In the genomic region with DNA sequence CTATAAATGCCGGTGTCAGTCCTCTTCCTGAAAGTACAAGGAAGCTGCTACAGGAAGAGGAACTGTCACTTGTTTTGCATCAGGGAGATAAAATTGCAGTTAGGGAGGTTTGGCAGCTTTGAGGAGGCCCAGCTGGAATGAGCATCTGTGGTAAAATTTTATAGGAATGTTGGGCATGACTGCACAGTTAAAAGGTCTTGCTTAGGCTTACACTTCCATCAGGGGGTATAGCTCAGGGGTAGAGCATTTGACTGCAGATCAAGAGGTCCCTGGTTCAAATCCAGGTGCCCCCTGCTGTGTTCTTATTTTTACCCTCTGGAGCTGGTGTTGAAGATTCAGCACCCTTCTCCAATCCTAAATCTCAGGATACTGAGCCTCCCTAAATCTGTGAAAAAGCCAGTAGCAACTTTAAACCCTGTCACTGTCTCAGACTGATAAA, we compare ENCODE assay signal across 16 cellular contexts.
A peak's percentile ranks its signal among the peaks of the same experiment; 100 is the strongest.
DNase-seq lines count a peak whose midpoint lies in the region; ATAC-seq, FAIRE-seq and TF ChIP-seq lines count a peak whose summit lies in the region.
"Had no signal": no experiment of that assay in that cellular context is flagged by ENCODE, and none has a peak within 500 bp of the region (broad histone marks: within the 10 kb centered on the region; RNA-seq: fewer than 3 reads in every experiment).

No MANE protein-coding gene starts in this region.

- H3K9me3 ChIP-seq in K562 (replicated peaks; ENCODE audit: control insufficient read depth, insufficient read depth, low read depth, low read length) (peaks cover 4% of the 10 kb centered on the region; the same call in 1 of the 2 replicates), thyroid gland (no peaks in the 10 kb centered on the region)

- H3K9me1 ChIP-seq in K562 (ENCODE audit: control insufficient read depth, insufficient read depth, low read length): no peaks in the 10 kb centered on the region

- POLR2A ChIA-PET in K562 (lab: Yijun Ruan, JAX): interaction anchor here (1.0 kb wide), 1 partner anchor 113 kb away, joined by 3 read pairs; no protein-coding TSS in a partner anchor

- H3K4me3 ChIP-seq in K562 (no peak overlapping the region), thyroid gland (replicated peaks in 1 of 3) (no peak overlapping the region)
- H3K4me3 ChIP-seq: colonic mucosa, HAP-1, tibial nerve had no signal

- H3K9me3 Mint-ChIP-seq in osteocyte (ENCODE audit: unreplicated experiment): peaks cover 20% of the 10 kb centered on the region
- peaks cover 3 to 9% of the 10 kb centered on the region in 2 donors for H3K9me3 Mint-ChIP-seq in effector memory CD8-positive, alpha-beta T cell

- H3K4me1 Mint-ChIP-seq in osteocyte (ENCODE audit: unreplicated experiment): no peaks in the 10 kb centered on the region
- no peaks in the 10 kb centered on the region for H3K4me1 Mint-ChIP-seq in effector memory CD8-positive, alpha-beta T cell (ENCODE audit: low read depth in 2 of 2)
- H3K4me1 Mint-ChIP-seq: mesothelial cell of epicardium had no signal

- H3K79me2 ChIP-seq in K562 (ENCODE audit: control insufficient read depth, insufficient read depth, low read length): no peaks in the 10 kb centered on the region

- H3K27ac Mint-ChIP-seq in osteocyte (ENCODE audit: unreplicated experiment): no peak overlapping the region
- no peak overlapping the region for H3K27ac Mint-ChIP-seq in effector memory CD8-positive, alpha-beta T cell
- H3K27ac Mint-ChIP-seq: mesothelial cell of epicardium had no signal

- H3K36me3 ChIP-seq in K562 (ENCODE audit: control insufficient read depth, insufficient read depth, low read length) (no peaks in the 10 kb centered on the region), thyroid gland (no peaks in the 10 kb centered on the region)
- H3K36me3 ChIP-seq: colonic mucosa, HAP-1, tibial nerve had no signal

- peak overlapping the region; percentile 32; the same call in 1 of the 2 replicates for H3K4me2 ChIP-seq in K562 (ENCODE audit: insufficient read depth, low read length)

- TF ChIP-seq CTCF in K562 (IDR thresholded peaks at IDR 0.05 in 2 of 3, conservative IDR thresholded peaks at IDR 0.05 in 1 of 3; ENCODE audit: insufficient read depth in 2 of 3, low read depth in 1 of 3, low read length in 3 of 3) (no peak), osteocyte (IDR thresholded peaks at IDR 0.05) (no peak), thyroid gland (IDR thresholded peaks at IDR 0.05) (no peak)

- intact Hi-C loops in K562 (cut with micrococcal nuclease) (no loop called here), thyroid gland (cut with DNase I) (no loop called here)

- peak; percentile 72 for ATAC-seq in K562
- ATAC-seq in effector memory CD8-positive, alpha-beta T cell (replicated peaks): no peak

- H2AFZ ChIP-seq in K562 (ENCODE audit: low read depth, low read length): peak overlapping the region; percentile 68

- H3K27ac ChIP-seq in K562 (ENCODE audit: extremely low read depth, low read depth, low read length): no peak overlapping the region
- H3K27ac ChIP-seq in thyroid gland: no peak overlapping the region
- H3K27ac ChIP-seq: colonic mucosa, tibial nerve had no signal

- no peak for FAIRE-seq in K562 (lab: Jason Lieb, UNC)

- in situ Hi-C loops in K562 (cut with MboI): no loop called here

- peaks cover 3% of the 10 kb centered on the region for H3K36me3 Mint-ChIP-seq in osteocyte (ENCODE audit: unreplicated experiment)
- H3K36me3 Mint-ChIP-seq in effector memory CD8-positive, alpha-beta T cell (ENCODE audit: insufficient read depth): peaks cover 3% of the 10 kb centered on the region

- no peak overlapping the region for H3K9ac ChIP-seq in K562 (ENCODE audit: insufficient read depth in 1 of 2, low read depth in 2 of 2, low read length in 2 of 2)

- TF ChIP-seq POLR2A in K562 (conservative IDR thresholded peaks at IDR 0.05) (no peak), thyroid gland (IDR thresholded peaks at IDR 0.05) (no peak)

- H3K27me3 ChIP-seq in K562 (ENCODE audit: control insufficient read depth in 2 of 2, insufficient read depth in 2 of 2, low read length in 2 of 2) (0 out of 5 replicates have a peak, but pooled peaks cover 0 to 3% of the 10 kb centered on the region in 2 experiments), thyroid gland (no peaks in the 10 kb centered on the region)
- H3K27me3 ChIP-seq: colonic mucosa, tibial nerve had no signal

- H3K4me3 Mint-ChIP-seq in osteocyte (ENCODE audit: unreplicated experiment): no peak overlapping the region
- H3K4me3 Mint-ChIP-seq in effector memory CD8-positive, alpha-beta T cell: no peak overlapping the region
- H3K4me3 Mint-ChIP-seq: mesothelial cell of epicardium had no signal

- DNase-seq in NCI-H524 (lab: John Stamatoyannopoulos, UW) (peak; percentile 27 to 64), NCI-H524 treated with DMSO at 0.1 percent for 48 hours (lab: John Stamatoyannopoulos, UW) (no peak), Kasumi-1 (lab: John Stamatoyannopoulos, UW) (peak; percentile 43 to 58), K562 (ENCODE audit: extremely low read depth in 1 of 4, low spot score in 3 of 4) (peak in 2 of 4 experiments; percentile 7 to 33), osteocyte (ENCODE audit: extremely low spot score, unreplicated experiment) (peak; percentile 15), T-helper 2 cell (no peak), thyroid gland (no peak)
- no peak for DNase-seq in effector memory CD8-positive, alpha-beta T cell
- DNase-seq: activated CD4-positive, CD25-positive, alpha-beta regulatory T cell treated with anti-CD3 and anti-CD28 coated beads, Interleukin-2, amount 50 U/mL, for 72 hours; colonic mucosa; NCI-H1092 treated with DMSO at 0.1 percent for 48 hours; NCI-H774; SHP77 had no signal

- peaks cover 6 to 7% of the 10 kb centered on the region in 2 experiments; a peak in 2 of 5 replicates for H3K4me1 ChIP-seq in K562 (replicated peaks in 1 of 2; ENCODE audit: control insufficient read depth in 2 of 2, insufficient read depth in 2 of 2, low read length in 2 of 2)
- H3K4me1 ChIP-seq in thyroid gland: no peaks in the 10 kb centered on the region
- H3K4me1 ChIP-seq: colonic mucosa, HAP-1, tibial nerve had no signal

- H4K20me1 ChIP-seq in K562 (replicated peaks; ENCODE audit: control insufficient read depth, insufficient read depth, low read length): no peaks in the 10 kb centered on the region

- WGBS in K562 (ENCODE audit: insufficient coverage, low coverage, missing lambda C conversion rate): 8% methylated on average over 1 of the region's 1 CpG
- WGBS in thyroid gland, 2 donors: 41 to 48% methylated on average over 1 of the region's 1 CpG

- TF ChIP-seq EP300 in K562 (IDR thresholded peaks at IDR 0.05; ENCODE audit: low read length): peak; percentile 68

- CTCF ChIA-PET in K562 (lab: Yijun Ruan, JAX; ENCODE audit: low intra/inter-chr PET ratio): no interaction called here

- TF ChIP-seq RAD21 in K562 (CRISPR knock-in tag; conservative IDR thresholded peaks at IDR 0.05 in 1 of 2, IDR thresholded peaks at IDR 0.05 in 1 of 2): no peak

- no peaks in the 10 kb centered on the region for H3K27me3 Mint-ChIP-seq in osteocyte (ENCODE audit: unreplicated experiment)
- H3K27me3 Mint-ChIP-seq in effector memory CD8-positive, alpha-beta T cell: peaks cover 31% of the 10 kb centered on the region in 2 donors

- BruUV-seq in K562 (replicated peaks; lab: Mats Ljungman, UMichigan): no TSS peak

TF ChIP-seq in K562, 482 proteins besides CTCF, POLR2A, EP300 and RAD21 (continues in another document):
- TF ChIP-seq ATF7 (IDR thresholded peaks at IDR 0.05) (peak; percentile 30; the same call in 1 of the 2 replicates), NFIC (IDR thresholded peaks at IDR 0.05) (peak; percentile 44), ZNF224 (CRISPR knock-in tag; IDR thresholded peaks at IDR 0.05) (no peak), NR3C1 (CRISPR knock-in tag; IDR thresholded peaks at IDR 0.05) (no peak), POLR2G (IDR thresholded peaks at IDR 0.05; ENCODE audit: low read depth, low read length) (no peak), TCF7 (IDR thresholded peaks at IDR 0.05; ENCODE audit: borderline replicate concordance) (no peak), NFIX (CRISPR knock-in tag; IDR thresholded peaks at IDR 0.05; ENCODE audit: low read depth) (no peak), DNMT1 (IDR thresholded peaks at IDR 0.05) (no peak), ZNF695 (CRISPR knock-in tag; IDR thresholded peaks at IDR 0.05) (no peak), IFI16 (CRISPR knock-in tag; IDR thresholded peaks at IDR 0.05) (no peak), ZNF696 (CRISPR knock-in tag; conservative IDR thresholded peaks at IDR 0.05) (no peak), TRIM24 (IDR thresholded peaks at IDR 0.05) (no peak), TEAD4 (IDR thresholded peaks at IDR 0.05; ENCODE audit: low read length) (peak; percentile 80), TEAD4 (CRISPR knock-in tag; IDR thresholded peaks at IDR 0.05; ENCODE audit: borderline replicate concordance) (no peak), NR4A1 (CRISPR knock-in tag; IDR thresholded peaks at IDR 0.05) (no peak), NR4A1 (tag; IDR thresholded peaks at IDR 0.05) (0 out of 2 replicates have a peak, but pooled peaks have one; percentile 47)
- TF ChIP-seq, protein P1, sequence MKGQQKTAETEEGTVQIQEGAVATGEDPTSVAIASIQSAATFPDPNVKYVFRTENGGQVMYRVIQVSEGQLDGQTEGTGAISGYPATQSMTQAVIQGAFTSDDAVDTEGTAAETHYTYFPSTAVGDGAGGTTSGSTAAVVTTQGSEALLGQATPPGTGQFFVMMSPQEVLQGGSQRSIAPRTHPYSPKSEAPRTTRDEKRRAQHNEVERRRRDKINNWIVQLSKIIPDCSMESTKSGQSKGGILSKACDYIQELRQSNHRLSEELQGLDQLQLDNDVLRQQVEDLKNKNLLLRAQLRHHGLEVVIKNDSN (CRISPR knock-in tag; IDR thresholded peaks at IDR 0.05): no peak
- TF ChIP-seq, protein P2, sequence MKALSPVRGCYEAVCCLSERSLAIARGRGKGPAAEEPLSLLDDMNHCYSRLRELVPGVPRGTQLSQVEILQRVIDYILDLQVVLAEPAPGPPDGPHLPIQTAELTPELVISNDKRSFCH (CRISPR knock-in tag; IDR thresholded peaks at IDR 0.05): no peak
- TF ChIP-seq, protein P2 (tag; IDR thresholded peaks at IDR 0.05): 0 out of 2 replicates have a peak, but pooled peaks have one; percentile 52

Comparison
In these comparisons a context has a peak if more than half of its experiments do, and no peak if none do; other contexts are left out.
1. DNase-seq: peak in NCI-H524 (2 of 2), Kasumi-1 (2 of 2) and osteocyte (single experiment); none in NCI-H524 treated with DMSO at 0.1 percent for 48 hours (single experiment), T-helper 2 cell (0 of 5), effector memory CD8-positive, alpha-beta T cell (0 of 3) and thyroid gland (0 of 2).